In the genomic region with DNA sequence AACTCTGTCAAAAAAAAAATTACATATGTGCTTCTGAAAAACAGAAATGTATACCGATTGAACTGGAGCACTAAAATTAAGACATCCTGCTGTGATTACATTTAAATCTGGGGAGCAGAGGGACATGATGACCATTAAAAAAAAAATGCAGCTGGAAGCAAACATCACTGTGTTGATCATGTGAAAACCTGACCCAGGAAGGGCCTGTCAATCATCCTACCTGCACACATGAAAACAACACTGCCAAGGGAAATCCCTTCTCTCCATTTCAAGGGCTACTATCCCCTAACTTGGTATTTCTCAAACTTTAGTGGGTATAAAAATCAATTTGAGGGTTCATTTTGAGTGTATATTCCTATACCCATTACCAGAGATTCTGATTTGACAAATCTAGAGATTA, we compare ENCODE assay signal across 1 cellular context.
TF ChIP-seq lines count a peak whose summit lies in the region.

No MANE protein-coding gene starts in this region.

TF ChIP-seq in GM23338, 12 proteins besides CTCF, POLR2A, EP300 and RAD21 (continued from another document):
- TF ChIP-seq REST (IDR thresholded peaks at IDR 0.05; ENCODE audit: unreplicated experiment), result no peak
